In the genomic region with DNA sequence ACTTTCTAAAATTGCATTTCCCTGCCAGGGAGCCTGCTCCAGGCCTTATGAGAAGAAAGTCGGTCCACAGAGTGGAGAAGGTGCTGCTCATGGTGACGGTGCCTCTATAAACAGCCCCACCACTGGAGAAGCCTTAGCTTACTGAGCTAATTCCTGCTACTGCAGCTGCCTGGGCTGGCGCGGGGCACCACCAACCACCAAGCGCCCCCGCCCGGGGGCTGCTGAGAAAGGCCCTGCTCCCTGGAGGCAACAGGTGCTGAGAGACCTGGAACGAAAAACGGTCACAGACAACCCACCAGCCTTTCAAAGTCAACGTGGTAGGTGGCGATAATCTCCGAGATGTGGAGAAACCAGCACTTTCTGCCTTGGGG, we compare ENCODE assay signal across 8 cellular contexts. TPM values are rescaled to one million over a fixed set of nuclear protein-coding genes. Genes with fewer than 3 reads are reported as not detected.
DNase-seq lines count a peak whose midpoint lies in the region; TF ChIP-seq lines count a peak whose summit lies in the region.

No MANE protein-coding gene starts in this region.

- H3K27me3 Mint-ChIP-seq in activated CD4-positive, alpha-beta T cell treated with anti-CD3 and anti-CD28 coated beads, Interleukin-2, amount 10 ng/mL, durations not matched to agents 24 days and 14 days: no peaks in the 10 kb centered on the region

- peaks cover 17% of the 10 kb centered on the region for H3K36me3 Mint-ChIP-seq in activated CD4-positive, alpha-beta T cell treated with anti-CD3 and anti-CD28 coated beads, Interleukin-2, amount 10 ng/mL, durations not matched to agents 24 days and 14 days (ENCODE audit: low read depth)

- H3K4me3 ChIP-seq in BE2C (ENCODE audit: low read depth, low read length): peak overlapping the region; percentile 93
- H3K4me3 ChIP-seq in fibroblast of villous mesenchyme (ENCODE audit: low read depth, low read length): peak overlapping the region; percentile 88
- peak overlapping the region in 7 of 8 donors; percentile 43 to 97 (median 74) for H3K4me3 ChIP-seq in spleen

- WGBS in spleen, 5 donors: 6 to 44% (median 25%) methylated on average over 6 to 12 of the region's 12 CpGs; no CpG with 5 or more reads in 1 of the 5 donors

- CTCF ChIA-PET in HEK293T (lab: Yijun Ruan, JAX): interaction anchor here (0.6 to 6.2 kb wide), 5 partner anchors 16 to 213 kb away, joined by 3 to 36 read pairs (median 5); a partner anchor contains a TSS

- intact Hi-C loops in activated CD4-positive, alpha-beta T cell treated with anti-CD3 and anti-CD28 coated beads, Interleukin-2, amount 10 ng/mL, durations not matched to agents 24 days and 14 days (cut with micrococcal nuclease): no loop called here
- intact Hi-C loops in spleen (cut with DNase I; ENCODE audit: low total_unique reads): no loop called here

- POLR2A ChIA-PET in HEK293T (lab: Yijun Ruan, JAX): interaction anchor here (1.3 kb wide), 1 partner anchor 24 kb away, joined by 5 read pairs; a partner anchor contains a TSS

- peak overlapping the region; percentile 98 for H3K4me3 Mint-ChIP-seq in activated CD4-positive, alpha-beta T cell treated with anti-CD3 and anti-CD28 coated beads, Interleukin-2, amount 10 ng/mL, durations not matched to agents 24 days and 14 days

- no peaks in the 10 kb centered on the region for H3K9me3 Mint-ChIP-seq in activated CD4-positive, alpha-beta T cell treated with anti-CD3 and anti-CD28 coated beads, Interleukin-2, amount 10 ng/mL, durations not matched to agents 24 days and 14 days

- peak overlapping the region; percentile 65 to 100 (median 98) for H3K27ac ChIP-seq in spleen

- no peaks in the 10 kb centered on the region for H3K27me3 ChIP-seq in BE2C
- no peaks in the 10 kb centered on the region for H3K27me3 ChIP-seq in spleen (replicated peaks in 1 of 7)

- peaks cover 28% of the 10 kb centered on the region for H3K4me1 Mint-ChIP-seq in activated CD4-positive, alpha-beta T cell treated with anti-CD3 and anti-CD28 coated beads, Interleukin-2, amount 10 ng/mL, durations not matched to agents 24 days and 14 days

- no peak for TF ChIP-seq POLR2A in spleen (IDR thresholded peaks at IDR 0.05)

- H3K4me1 ChIP-seq in BE2C (peaks cover 3% of the 10 kb centered on the region), spleen (peaks cover 25 to 70% (median 57%) of the 10 kb centered on the region in 6 donors)

- H3K36me3 ChIP-seq in BE2C (peaks cover 44% of the 10 kb centered on the region), spleen (peaks cover 0 to 12% (median 7%) of the 10 kb centered on the region in 6 donors)

- DNase-seq in BE2C (peak; percentile 55), HEK293T (ENCODE audit: extremely low spot score) (peak; percentile 30), fibroblast of villous mesenchyme (ENCODE audit: low read depth) (no peak), spleen (peak; percentile 79), NCI-H774 (lab: John Stamatoyannopoulos, UW) (no peak), SK-N-DZ (ENCODE audit: low spot score) (no peak), AG20443 (ENCODE audit: low spot score) (no peak)
- peak; percentile 79 for DNase-seq in activated CD4-positive, alpha-beta T cell treated with anti-CD3 and anti-CD28 coated beads, Interleukin-2, amount 10 ng/mL, durations not matched to agents 24 days and 14 days

- H3K27ac Mint-ChIP-seq in activated CD4-positive, alpha-beta T cell treated with anti-CD3 and anti-CD28 coated beads, Interleukin-2, amount 10 ng/mL, durations not matched to agents 24 days and 14 days: peak overlapping the region; percentile 91

- TF ChIP-seq CTCF in BE2C (IDR thresholded peaks at IDR 0.05; ENCODE audit: low read depth, low read length): 0 out of 2 replicates have a peak, but pooled peaks have one; percentile 10
- TF ChIP-seq CTCF in fibroblast of villous mesenchyme (IDR thresholded peaks at IDR 0.05; ENCODE audit: insufficient read depth, low read depth, low read length): no peak
- TF ChIP-seq CTCF in spleen (IDR thresholded peaks at IDR 0.05 in 8 of 11, conservative IDR thresholded peaks at IDR 0.05 in 3 of 11): peak in 1 of 11 experiments; percentile 7

- no peaks in the 10 kb centered on the region for H3K9me3 ChIP-seq in BE2C
- no peaks in the 10 kb centered on the region for H3K9me3 ChIP-seq in spleen

TF ChIP-seq in HEK293T, 16 proteins besides CTCF, POLR2A, EP300 and RAD21:
- TF ChIP-seq HDGF (IDR thresholded peaks at IDR 0.05; ENCODE audit: borderline replicate concordance) (no peak), ZNF384 (IDR thresholded peaks at IDR 0.05) (no peak), FOXK2 (IDR thresholded peaks at IDR 0.05) (no peak), CTBP1 (IDR thresholded peaks at IDR 0.05; ENCODE audit: borderline replicate concordance) (no peak), FOXA1 (IDR thresholded peaks at IDR 0.05) (no peak), TARDBP (IDR thresholded peaks at IDR 0.05) (no peak), ARNT (IDR thresholded peaks at IDR 0.05) (no peak), ELF4 (IDR thresholded peaks at IDR 0.05) (no peak), BHLHE40 (IDR thresholded peaks at IDR 0.05; ENCODE audit: borderline replicate concordance) (no peak), L3MBTL2 (conservative IDR thresholded peaks at IDR 0.05) (no peak), NFRKB (IDR thresholded peaks at IDR 0.05) (no peak), SUZ12 (IDR thresholded peaks at IDR 0.05) (no peak), SP1 (IDR thresholded peaks at IDR 0.05) (no peak), FOXM1 (IDR thresholded peaks at IDR 0.05; ENCODE audit: borderline replicate concordance) (no peak)
- TF ChIP-seq, protein P1, sequence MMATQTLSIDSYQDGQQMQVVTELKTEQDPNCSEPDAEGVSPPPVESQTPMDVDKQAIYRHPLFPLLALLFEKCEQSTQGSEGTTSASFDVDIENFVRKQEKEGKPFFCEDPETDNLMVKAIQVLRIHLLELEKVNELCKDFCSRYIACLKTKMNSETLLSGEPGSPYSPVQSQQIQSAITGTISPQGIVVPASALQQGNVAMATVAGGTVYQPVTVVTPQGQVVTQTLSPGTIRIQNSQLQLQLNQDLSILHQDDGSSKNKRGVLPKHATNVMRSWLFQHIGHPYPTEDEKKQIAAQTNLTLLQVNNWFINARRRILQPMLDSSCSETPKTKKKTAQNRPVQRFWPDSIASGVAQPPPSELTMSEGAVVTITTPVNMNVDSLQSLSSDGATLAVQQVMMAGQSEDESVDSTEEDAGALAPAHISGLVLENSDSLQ (IDR thresholded peaks at IDR 0.05): no peak

RNA-seq across cellular contexts. Expression of a gene that starts 2.9 kb away (rescaled TPM):
- 64.3 TPM for polyA plus RNA-seq in BE2C (2012; ENCODE audit: insufficient read depth, insufficient read length, low read depth)
- total RNA-seq in activated CD4-positive, alpha-beta T cell treated with anti-CD3 and anti-CD28 coated beads, Interleukin-2, amount 10 ng/mL, durations not matched to agents 24 days and 14 days: 107 and 109 TPM in 2 replicates
- total RNA-seq in fibroblast of villous mesenchyme (28.1 and 28.3 TPM in 2 replicates), spleen (10 to 100 TPM; 50.6 to 86.5 (median 62.1) TPM)
- polyA plus RNA-seq in spleen: 10 to 100 TPM in 2 of 3 donors, 1 to 10 TPM in 1; 9.5 to 22.7 (median 11.4) TPM
- polyA plus RNA-seq in SK-N-DZ (2014; cell fraction: cytosol; rRNA removed): 45.0 and 49.1 TPM in 2 replicates
- 32.0 and 63.7 TPM in 2 replicates for polyA plus RNA-seq in SK-N-DZ (2014; cell fraction: nucleus; rRNA removed)

RNA-seq across cellular contexts. Expression of a gene that starts 3.8 kb away (rescaled TPM):
- 4.9 TPM for polyA plus RNA-seq in BE2C (2012; ENCODE audit: insufficient read depth, insufficient read length, low read depth)
- 2.4 and 3.8 TPM in 2 replicates for total RNA-seq in activated CD4-positive, alpha-beta T cell treated with anti-CD3 and anti-CD28 coated beads, Interleukin-2, amount 10 ng/mL, durations not matched to agents 24 days and 14 days
- total RNA-seq in fibroblast of villous mesenchyme (5.2 and 7.1 TPM in 2 replicates), spleen (10 to 100 TPM in 1 of 7 donors, 1 to 10 TPM in 6; 2.0 to 12.2 (median 6.2) TPM)
- 1 to 10 TPM; 3.3 to 7.4 (median 4.9) TPM for polyA plus RNA-seq in spleen
- 4.9 and 5.4 TPM in 2 replicates for polyA plus RNA-seq in SK-N-DZ (2014; cell fraction: cytosol; rRNA removed)
- polyA plus RNA-seq in SK-N-DZ (2014; cell fraction: nucleus; rRNA removed): 1.4 and 2.4 TPM in 2 replicates

RNA-seq across cellular contexts. Expression of a gene that starts 24.3 kb away (rescaled TPM):
- 163 TPM for polyA plus RNA-seq in BE2C (2012; ENCODE audit: insufficient read depth, insufficient read length, low read depth)
- 13.7 and 15.1 TPM in 2 replicates for total RNA-seq in activated CD4-positive, alpha-beta T cell treated with anti-CD3 and anti-CD28 coated beads, Interleukin-2, amount 10 ng/mL, durations not matched to agents 24 days and 14 days
- 4.3 and 12.6 TPM in 2 replicates for total RNA-seq in fibroblast of villous mesenchyme
- 100 to 1,000 TPM in 1 of 7 donors, 10 to 100 TPM in 6; 42.0 to 105 (median 63.6) TPM for total RNA-seq in spleen
- 10 to 100 TPM; 44.3 to 91.3 (median 47.9) TPM for polyA plus RNA-seq in spleen
- 5.3 and 8.1 TPM in 2 replicates for polyA plus RNA-seq in SK-N-DZ (2014; cell fraction: cytosol; rRNA removed)
- polyA plus RNA-seq in SK-N-DZ (2014; cell fraction: nucleus; rRNA removed): 24.6 and 28.8 TPM in 2 replicates

RNA-seq across cellular contexts. Expression of a gene that starts 33.9 kb away (rescaled TPM):
- polyA plus RNA-seq in BE2C (2012; ENCODE audit: insufficient read depth, insufficient read length, low read depth): 597 TPM
- total RNA-seq in activated CD4-positive, alpha-beta T cell treated with anti-CD3 and anti-CD28 coated beads, Interleukin-2, amount 10 ng/mL, durations not matched to agents 24 days and 14 days: 153 and 168 TPM in 2 replicates
- 59.9 and 62.2 TPM in 2 replicates for total RNA-seq in fibroblast of villous mesenchyme
- total RNA-seq in spleen: 10 to 100 TPM; 56.4 to 89.1 (median 85.5) TPM
- 100 to 1,000 TPM; 123 to 174 (median 168) TPM for polyA plus RNA-seq in spleen
- polyA plus RNA-seq in SK-N-DZ (2014; cell fraction: cytosol; rRNA removed): 135 and 149 TPM in 2 replicates
- 176 and 329 TPM in 2 replicates for polyA plus RNA-seq in SK-N-DZ (2014; cell fraction: nucleus; rRNA removed)

RNA-seq across cellular contexts. Expression of a gene that starts 42.7 kb away (rescaled TPM):
- polyA plus RNA-seq in BE2C (2012; ENCODE audit: insufficient read depth, insufficient read length, low read depth): 107 TPM
- total RNA-seq in activated CD4-positive, alpha-beta T cell treated with anti-CD3 and anti-CD28 coated beads, Interleukin-2, amount 10 ng/mL, durations not matched to agents 24 days and 14 days: 135 and 137 TPM in 2 replicates
- 3.0 and 5.2 TPM in 2 replicates for total RNA-seq in fibroblast of villous mesenchyme
- 100 to 1,000 TPM; 176 to 317 (median 236) TPM for total RNA-seq in spleen
- polyA plus RNA-seq in spleen: 100 to 1,000 TPM; 297 to 713 (median 635) TPM
- 10.6 and 14.9 TPM in 2 replicates for polyA plus RNA-seq in SK-N-DZ (2014; cell fraction: cytosol; rRNA removed)
- 128 and 146 TPM in 2 replicates for polyA plus RNA-seq in SK-N-DZ (2014; cell fraction: nucleus; rRNA removed)

Comparison
In these comparisons a context has a peak if more than half of its experiments do, and no peak if none do; other contexts are left out.
1. DNase-seq: peak in BE2C (single experiment), HEK293T (single experiment), activated CD4-positive, alpha-beta T cell treated with anti-CD3 and anti-CD28 coated beads, Interleukin-2, amount 10 ng/mL, durations not matched to agents 24 days and 14 days (single experiment) and spleen (single experiment); none in fibroblast of villous mesenchyme (single experiment), NCI-H774 (single experiment), SK-N-DZ (single experiment) and AG20443 (single experiment).
2. Peak in every context shown above with its lines, with median percentiles within 50 percentile points of each other: H3K4me3 ChIP-seq.